In genomic region chr5:40797273-40798011, GRCh38 we compare ENCODE assay signal across 8 cellular contexts. TPM values are rescaled to one million over a fixed set of nuclear protein-coding genes. Genes with fewer than 3 reads are reported as not detected.
DNase-seq lines count a peak whose midpoint lies in the region; ATAC-seq and TF ChIP-seq lines count a peak whose summit lies in the region.

No MANE protein-coding gene starts in this region.

- peak overlapping the region; percentile 94 for H3K27ac Mint-ChIP-seq in chondrocyte (ENCODE audit: unreplicated experiment)

- peak overlapping the region; percentile 90 for H3K4me3 Mint-ChIP-seq in chondrocyte (ENCODE audit: unreplicated experiment)

- no peak for TF ChIP-seq CTCF in chondrocyte (IDR thresholded peaks at IDR 0.05)

- ATAC-seq in GM18870 (IDR thresholded peaks at IDR 0.05; ENCODE audit: unreplicated experiment): peak; percentile 52
- ATAC-seq in HG03139 (IDR thresholded peaks at IDR 0.05; ENCODE audit: unreplicated experiment): peak; percentile 34
- ATAC-seq in left colon: peak; percentile 68

- no peaks in the 10 kb centered on the region for H3K36me3 Mint-ChIP-seq in chondrocyte (ENCODE audit: low read depth)

- intact Hi-C loops in left colon (cut with DNase I, micrococcal nuclease): no loop called here

- H3K27me3 Mint-ChIP-seq in chondrocyte (ENCODE audit: low read depth): no peaks in the 10 kb centered on the region

- peak; percentile 27 for DNase-seq in 8988T
- peak; percentile 21 for DNase-seq in NCI-H345 treated with DMSO at 0.1 percent for 48 hours (lab: John Stamatoyannopoulos, UW; ENCODE audit: unreplicated experiment)
- peak; percentile 61 for DNase-seq in activated CD4-positive, alpha-beta T cell treated with anti-CD3 and anti-CD28 coated beads for 1 hour
- DNase-seq in chondrocyte (ENCODE audit: low spot score): no peak
- peak; percentile 83 to 90 for DNase-seq in left colon
- peak; percentile 59 to 66 for DNase-seq in stimulated activated CD4-positive, alpha-beta T cell treated with anti-CD3 and anti-CD28 coated beads, Interleukin-1b, Interleukin-23, amount 100 ng/mL, for 4 hours (ENCODE audit: low read depth in 2 of 2)

- H3K4me1 Mint-ChIP-seq in chondrocyte (ENCODE audit: low read depth): peaks cover 38% of the 10 kb centered on the region

- H3K9me3 Mint-ChIP-seq in chondrocyte (ENCODE audit: low read depth): no peaks in the 10 kb centered on the region

RNA-seq across cellular contexts. Expression of gene PRKAA1, which starts 0.7 kb away (rescaled TPM):
- total RNA-seq in chondrocyte: 67.8 to 71.3 TPM (median 70.8 TPM) in 3 replicates
- 100 to 1,000 TPM in 1 of 2 donors, 10 to 100 TPM in 1; 95.4 to 108 TPM for total RNA-seq in left colon

RNA-seq across cellular contexts. Expression of gene RPL37, which starts 37.6 kb away (rescaled TPM):
- total RNA-seq in chondrocyte (714 to 807 TPM (median 721 TPM) in 3 replicates), left colon (100 to 1,000 TPM; 828 to 833 TPM)

RNA-seq across cellular contexts. Expression of gene TTC33, which starts 41.7 kb away (rescaled TPM):
- total RNA-seq in chondrocyte (14.3 to 17.3 TPM (median 15.0 TPM) in 3 replicates), left colon (10 to 100 TPM; 15.0 to 15.8 TPM)

RNA-seq across cellular contexts. Expression of gene CARD6, which starts 43.7 kb away (rescaled TPM):
- 0.36 to 0.72 TPM (median 0.53 TPM) in 3 replicates for total RNA-seq in chondrocyte
- 1 to 10 TPM; 1.9 to 3.5 TPM for total RNA-seq in left colon
